Comparison of ENCODE assay signal across 20 cellular contexts in the genomic region with DNA sequence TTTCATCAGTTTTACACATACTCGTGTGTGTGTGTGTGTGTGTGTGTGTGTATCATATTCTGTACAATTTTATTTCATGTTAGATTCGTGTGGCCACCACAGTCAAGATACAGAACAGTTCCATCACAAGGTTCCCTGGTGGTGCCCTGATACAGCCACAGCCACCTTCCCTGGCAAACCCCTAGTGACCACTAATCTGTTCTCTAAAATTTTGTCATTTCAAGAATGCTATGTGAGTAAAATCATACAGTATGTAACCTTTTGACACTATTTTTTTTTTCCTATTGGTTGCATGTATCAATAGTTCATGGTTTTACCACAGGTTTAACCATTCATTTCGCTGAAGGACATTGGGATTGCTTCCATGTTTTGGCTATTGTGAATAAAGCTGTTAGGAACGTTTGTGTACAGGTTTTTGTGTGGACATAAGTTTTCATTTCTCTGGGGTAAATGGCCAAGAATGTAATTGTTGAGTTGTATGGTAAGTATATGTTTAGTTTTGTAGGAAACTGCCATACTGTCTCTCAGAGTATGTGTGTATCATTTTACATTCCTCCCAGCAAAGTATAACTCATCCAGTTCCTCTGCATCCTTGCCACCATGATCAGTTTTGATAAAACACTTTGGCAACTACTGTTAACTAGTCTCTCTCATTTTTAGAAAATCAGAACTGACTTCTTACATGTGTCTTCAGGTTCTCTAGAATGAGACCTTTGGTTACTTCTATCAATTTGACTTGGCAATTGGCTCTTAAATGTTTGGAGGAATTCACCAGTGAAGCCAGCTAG. TPM values are rescaled to one million over a fixed set of nuclear protein-coding genes. Genes with fewer than 3 reads are reported as not detected.
DNase-seq lines count a peak whose midpoint lies in the region; ATAC-seq, FAIRE-seq and TF ChIP-seq lines count a peak whose summit lies in the region.
"Had no signal": no experiment of that assay in that cellular context is flagged by ENCODE, and none has a peak within 500 bp of the region (broad histone marks: within the 10 kb centered on the region; RNA-seq: fewer than 3 reads in every experiment).

No MANE protein-coding gene starts in this region.

- no peak overlapping the region for H2BK20ac ChIP-seq in H9 (ENCODE audit: low read depth, low read length, poor library complexity, severe bottlenecking)

- BruUV-seq in HepG2 (replicated peaks; lab: Mats Ljungman, UMichigan), result no TSS peak

- peak; percentile 74 to 92 for ATAC-seq in activated naive CD4-positive, alpha-beta T cell treated with anti-CD3 and anti-CD28 coated beads, Interleukin-2, amount 50 U/mL, for 72 hours
- peak; percentile 56 for ATAC-seq in GM21717 (IDR thresholded peaks at IDR 0.05; ENCODE audit: unreplicated experiment)
- ATAC-seq in HG03571 (IDR thresholded peaks at IDR 0.05; ENCODE audit: unreplicated experiment), result peak; percentile 55
- peak; percentile 95 to 97 for ATAC-seq in stimulated activated naive B cell treated with anti-CD40 and anti-IgM and Interleukin-4, amounts not matched to agents 10 μg/mL and 1 μg/mL and 100 μg/mL, for 72 hours (replicated peaks)
- ATAC-seq in HepG2, result no peak
- ATAC-seq: HCT116, PC-3, right lobe of liver had no signal

- no peak overlapping the region for H3K56ac ChIP-seq in H9 (ENCODE audit: insufficient read length, low read depth, low read length)

- in situ Hi-C loops in HepG2 (cut with HindIII; ENCODE audit: extremely low pct_ligation_motif_present, low pct_unique_long_range_greater_than_20kb), result no loop called here

- no peak overlapping the region for H3T11ph ChIP-seq in H9 (ENCODE audit: low read length)

- H3K9me3 ChIP-seq in colonic mucosa (no peaks in the 10 kb centered on the region), HepG2 (ENCODE audit: low read length) (no peaks in the 10 kb centered on the region), H9 (ENCODE audit: control insufficient read depth, low read depth, low read length) (no peaks in the 10 kb centered on the region)
- H3K9me3 ChIP-seq: left ventricle myocardium inferior, right lobe of liver, SJCRH30 had no signal

- TF ChIP-seq CTCF in colonic mucosa (IDR thresholded peaks at IDR 0.05), result no peak
- no peak for TF ChIP-seq CTCF in HepG2 (CRISPR knock-in tag; IDR thresholded peaks at IDR 0.05)
- TF ChIP-seq CTCF in H9 (conservative IDR thresholded peaks at IDR 0.05), result no peak

- 72% methylated on average over 4 of the region's 4 CpGs for WGBS in HepG2 (ENCODE audit: low lambda C conversion rate)
- WGBS in H9 (ENCODE audit: extremely low coverage, insufficient read length, low lambda C conversion rate), result no CpG with 5 or more reads among the region's 4 CpGs

- H3K18ac ChIP-seq in H9 (ENCODE audit: insufficient read length, low read depth, low read length), result no peak overlapping the region

- H3K9ac ChIP-seq in colonic mucosa (ENCODE audit: low read depth in 2 of 2, low read length in 2 of 2) (no peak overlapping the region), HepG2 (ENCODE audit: insufficient read depth, low read depth, low read length) (no peak overlapping the region), H9 (ENCODE audit: extremely low read depth, insufficient read length, low read length) (no peak overlapping the region)

- no peak overlapping the region for H2BK5ac ChIP-seq in H9 (ENCODE audit: insufficient read length, low read length)

- POLR2A ChIA-PET in HepG2 (lab: Yijun Ruan, JAX), result no interaction called here

- H3K27ac ChIP-seq in colonic mucosa (no peak overlapping the region), HepG2 (ENCODE audit: extremely low read length, insufficient read depth, low read length) (no peak overlapping the region), H9 (ENCODE audit: insufficient read length, low read depth, low read length) (no peak overlapping the region)
- H3K27ac ChIP-seq: cardiac muscle cell, left ventricle myocardium inferior, right lobe of liver, SJCRH30 had no signal

- H4K5ac ChIP-seq in H9 (ENCODE audit: insufficient read length, low read depth, low read length), result no peak overlapping the region

- intact Hi-C loops in colonic mucosa (cut with DNase I) (no loop called here), HepG2 (cut with micrococcal nuclease; ENCODE audit: unreplicated experiment) (no loop called here)

- H3K4me3 ChIP-seq in colonic mucosa (no peak overlapping the region), HepG2 (replicated peaks in 1 of 3; ENCODE audit: insufficient read depth in 1 of 3, low read depth in 2 of 3, low read length in 3 of 3) (no peak overlapping the region)
- H3K4me3 ChIP-seq: cardiac muscle cell, left ventricle myocardium inferior, right lobe of liver, SJCRH30 had no signal

- no peak for TF ChIP-seq EP300 in HepG2 (IDR thresholded peaks at IDR 0.05; ENCODE audit: low read depth in 2 of 2, low read length in 2 of 2)
- TF ChIP-seq EP300 in HepG2 (CRISPR knock-in tag; IDR thresholded peaks at IDR 0.05; ENCODE audit: borderline replicate concordance), result no peak

- H4K8ac ChIP-seq in H9 (replicated peaks; ENCODE audit: insufficient read length, low read depth, low read length), result no peak overlapping the region

- no peaks in the 10 kb centered on the region for H3K9me3 Mint-ChIP-seq in activated naive CD4-positive, alpha-beta T cell treated with anti-CD3 and anti-CD28 coated beads, Interleukin-2, amount 50 U/mL, for 72 hours
- no peaks in the 10 kb centered on the region for H3K9me3 Mint-ChIP-seq in stimulated activated naive B cell treated with anti-CD40 and anti-IgM and Interleukin-4, amounts not matched to agents 10 μg/mL and 1 μg/mL and 100 μg/mL, for 72 hours
- no peaks in the 10 kb centered on the region for H3K9me3 Mint-ChIP-seq in H9
- H3K9me3 Mint-ChIP-seq: CD8-positive, alpha-beta memory T cell had no signal

- no peaks in the 10 kb centered on the region for H3K27me3 Mint-ChIP-seq in stimulated activated naive B cell treated with anti-CD40 and anti-IgM and Interleukin-4, amounts not matched to agents 10 μg/mL and 1 μg/mL and 100 μg/mL, for 72 hours
- no peaks in the 10 kb centered on the region for H3K27me3 Mint-ChIP-seq in H9 (ENCODE audit: low read depth)
- H3K27me3 Mint-ChIP-seq: CD8-positive, alpha-beta memory T cell had no signal

- H2BK120ac ChIP-seq in H9 (ENCODE audit: low read depth, low read length, poor library complexity, severe bottlenecking), result no peak overlapping the region

- no peak for FAIRE-seq in HepG2 (lab: Jason Lieb, UNC)

- H3K79me2 ChIP-seq in HepG2 (ENCODE audit: insufficient read depth, low read length) (peaks cover 26% of the 10 kb centered on the region), H9 (ENCODE audit: insufficient read depth, low read length) (no peaks in the 10 kb centered on the region)

- H3K36me3 Mint-ChIP-seq in activated naive CD4-positive, alpha-beta T cell treated with anti-CD3 and anti-CD28 coated beads, Interleukin-2, amount 50 U/mL, for 72 hours, result no peaks in the 10 kb centered on the region
- H3K36me3 Mint-ChIP-seq in stimulated activated naive B cell treated with anti-CD40 and anti-IgM and Interleukin-4, amounts not matched to agents 10 μg/mL and 1 μg/mL and 100 μg/mL, for 72 hours, result peaks cover 0 to 10% of the 10 kb centered on the region in 2 donors
- no peaks in the 10 kb centered on the region for H3K36me3 Mint-ChIP-seq in H9 (ENCODE audit: insufficient read depth in 1 of 3, low read depth in 3 of 3)

- H3K4ac ChIP-seq in H9 (ENCODE audit: low read depth, low read length), result no peak overlapping the region

- H3K4me1 ChIP-seq in colonic mucosa (peaks cover 4% of the 10 kb centered on the region), HepG2 (ENCODE audit: insufficient read depth, low read length) (no peaks in the 10 kb centered on the region), H9 (ENCODE audit: insufficient read depth, low read length) (no peaks in the 10 kb centered on the region)
- H3K4me1 ChIP-seq: SJCRH30 had no signal

- CTCF ChIA-PET in HepG2 (lab: Yijun Ruan, JAX; ENCODE audit: low intra/inter-chr PET ratio, low total read pairs), result no interaction called here

- peak overlapping the region in 1 of 2 donors; percentile 41 for H3K4me3 Mint-ChIP-seq in stimulated activated naive B cell treated with anti-CD40 and anti-IgM and Interleukin-4, amounts not matched to agents 10 μg/mL and 1 μg/mL and 100 μg/mL, for 72 hours
- H3K4me3 Mint-ChIP-seq in H9, result no peak overlapping the region
- H3K4me3 Mint-ChIP-seq: CD8-positive, alpha-beta memory T cell had no signal

- no peak overlapping the region for H3K23ac ChIP-seq in H9 (ENCODE audit: insufficient read length, low read depth, low read length)

- H2BK12ac ChIP-seq in H9 (ENCODE audit: insufficient read length, low read depth, low read length), result no peak overlapping the region

- no peaks in the 10 kb centered on the region for H3K23me2 ChIP-seq in H9 (ENCODE audit: insufficient read length, low read depth, low read length, poor library complexity, severe bottlenecking)

- H3K36me3 ChIP-seq in colonic mucosa (no peaks in the 10 kb centered on the region), HepG2 (replicated peaks in 1 of 2; ENCODE audit: control insufficient read depth in 1 of 2, insufficient read depth in 2 of 2, low read length in 2 of 2) (no peaks in the 10 kb centered on the region)
- H3K36me3 ChIP-seq: cardiac muscle cell, left ventricle myocardium inferior, right lobe of liver had no signal

- no peak for DNase-seq in activated naive CD4-positive, alpha-beta T cell treated with anti-CD3 and anti-CD28 coated beads, Interleukin-2, amount 50 U/mL, for 72 hours (ENCODE audit: low spot score in 2 of 2)
- DNase-seq in activated naive CD4-positive, alpha-beta T cell treated with anti-CD3 and anti-CD28 coated beads, Interleukin-2, amount 50 U/mL, for 16 hours, result no peak
- DNase-seq in stimulated activated naive B cell treated with anti-CD40 and anti-IgM and Interleukin-4, amounts not matched to agents 10 μg/mL and 1 μg/mL and 100 μg/mL, for 72 hours, result peak; percentile 52
- DNase-seq in colonic mucosa, result no peak
- no peak for DNase-seq in HepG2 (ENCODE audit: low spot score)
- no peak for DNase-seq in H9
- DNase-seq: activated CD4-positive, CD25-positive, alpha-beta regulatory T cell; CD8-positive, alpha-beta memory T cell; glutamatergic neuron; KG1; left ventricle myocardium inferior; NCI-H1048; NCI-H748 treated with DMSO at 0.1 percent for 48 hours; PC-3; right lobe of liver; SJCRH30 had no signal

- H3K14ac ChIP-seq in H9 (ENCODE audit: insufficient read depth, low read length), result no peak overlapping the region

- H4K91ac ChIP-seq in H9 (ENCODE audit: insufficient read length, low read depth, low read length), result no peak overlapping the region

- TF ChIP-seq RAD21 in HepG2 (CRISPR knock-in tag; IDR thresholded peaks at IDR 0.05), result no peak

- no peak overlapping the region for H2AK5ac ChIP-seq in H9 (ENCODE audit: insufficient read length, low read length)

- H3K27ac Mint-ChIP-seq in activated naive CD4-positive, alpha-beta T cell treated with anti-CD3 and anti-CD28 coated beads, Interleukin-2, amount 50 U/mL, for 72 hours, result no peak overlapping the region
- H3K27ac Mint-ChIP-seq in stimulated activated naive B cell treated with anti-CD40 and anti-IgM and Interleukin-4, amounts not matched to agents 10 μg/mL and 1 μg/mL and 100 μg/mL, for 72 hours, result peak overlapping the region; percentile 51
- H3K27ac Mint-ChIP-seq in H9, result no peak overlapping the region
- H3K27ac Mint-ChIP-seq: CD8-positive, alpha-beta memory T cell had no signal

- H3K27me3 ChIP-seq in colonic mucosa (no peaks in the 10 kb centered on the region), HepG2 (ENCODE audit: control insufficient read depth in 1 of 2, insufficient read depth in 2 of 2, low read length in 2 of 2) (no peaks in the 10 kb centered on the region), H9 (ENCODE audit: insufficient read depth, low read length) (no peaks in the 10 kb centered on the region)
- H3K27me3 ChIP-seq: cardiac muscle cell, right lobe of liver, SJCRH30 had no signal

- H2AFZ ChIP-seq in HepG2 (ENCODE audit: low read length), result no peak overlapping the region
- no peak overlapping the region for H2AFZ ChIP-seq in H9 (ENCODE audit: low read length)

- no peaks in the 10 kb centered on the region for H3K79me1 ChIP-seq in H9 (ENCODE audit: insufficient read depth, low read depth, low read length, poor library complexity, severe bottlenecking)

- H2BK15ac ChIP-seq in H9 (ENCODE audit: low read depth, low read length), result no peak overlapping the region

- no peak for TF ChIP-seq POLR2A in HepG2 (IDR thresholded peaks at IDR 0.05; ENCODE audit: insufficient read depth in 1 of 2, low read depth in 2 of 2, low read length in 2 of 2)

- H3K4me1 Mint-ChIP-seq in stimulated activated naive B cell treated with anti-CD40 and anti-IgM and Interleukin-4, amounts not matched to agents 10 μg/mL and 1 μg/mL and 100 μg/mL, for 72 hours, result peaks cover 25 to 41% of the 10 kb centered on the region in 2 donors
- H3K4me1 Mint-ChIP-seq in H9, result no peaks in the 10 kb centered on the region

- H3K4me2 ChIP-seq in HepG2 (ENCODE audit: low read depth, low read length) (no peak overlapping the region), H9 (ENCODE audit: insufficient read depth, insufficient read length, low read length) (no peak overlapping the region)

- H4K20me1 ChIP-seq in HepG2 (ENCODE audit: insufficient read depth, low read length) (no peaks in the 10 kb centered on the region), H9 (ENCODE audit: control insufficient read depth, insufficient read depth, insufficient read length) (no peaks in the 10 kb centered on the region)

RNA-seq across cellular contexts. Expression of a gene that starts 20.6 kb away (rescaled TPM):
- total RNA-seq in activated naive CD4-positive, alpha-beta T cell treated with anti-CD3 and anti-CD28 coated beads, Interleukin-2, amount 50 U/mL, for 72 hours, result 10 to 100 TPM; 11.5 to 14.9 TPM
- total RNA-seq in colonic mucosa, result 10 to 100 TPM; 29.1 to 36.3 TPM
- 21.6 and 33.4 TPM in 2 replicates for total RNA-seq in HepG2 (2016; rRNA removed; fragmentation: Illumina TruSeq; extraction: Trizol)
- 16.9 and 25.1 TPM in 2 replicates for total RNA-seq in HepG2 (2016; cell fraction: cytosol; rRNA removed; fragmentation: Illumina TruSeq; extraction: Trizol; ENCODE audit: low read depth)
- 19.5 and 30.3 TPM in 2 replicates for total RNA-seq in HepG2 (2016; cell fraction: insoluble cytoplasmic fraction; rRNA removed; fragmentation: Illumina TruSeq; extraction: Trizol)
- 13.0 and 15.5 TPM in 2 replicates for total RNA-seq in HepG2 (2016; cell fraction: membrane; rRNA removed; fragmentation: Illumina TruSeq; extraction: Trizol)
- 14.0 and 16.8 TPM in 2 replicates for total RNA-seq in HepG2 (2016; cell fraction: nucleus; rRNA removed; fragmentation: Illumina TruSeq; extraction: Trizol)
- polyA plus RNA-seq in HepG2 (2011; rRNA removed), result 11.4 and 11.9 TPM in 2 replicates
- polyA plus RNA-seq in HepG2 (2011; cell fraction: cytosol; rRNA removed), result 7.1 and 10.1 TPM in 2 replicates
- 8.3 and 10.0 TPM in 2 replicates for polyA plus RNA-seq in HepG2 (2011; cell fraction: nucleus; rRNA removed)
- 11.3 and 12.7 TPM in 2 replicates for polyA plus RNA-seq in HepG2 (2012)
- polyA plus RNA-seq in HepG2 (2016; cell fraction: cytosol; fragmentation: Illumina TruSeq; extraction: Trizol; ENCODE audit: low read depth), result 1.8 and 2.1 TPM in 2 replicates
- 18.3 and 18.7 TPM in 2 replicates for polyA plus RNA-seq in HepG2 (2016; cell fraction: insoluble cytoplasmic fraction; fragmentation: Illumina TruSeq; extraction: Trizol; ENCODE audit: low read depth)
- polyA plus RNA-seq in HepG2 (2016; cell fraction: membrane; fragmentation: Illumina TruSeq; extraction: Trizol; ENCODE audit: low read depth), result 2.8 and 3.6 TPM in 2 replicates
- polyA plus RNA-seq in HepG2 (2016; cell fraction: nucleus; fragmentation: Illumina TruSeq; extraction: Trizol; ENCODE audit: insufficient read depth, low read depth), result 17.6 and 19.4 TPM in 2 replicates
- polyA minus RNA-seq in HepG2 (2011; rRNA and poly(A)+ RNA removed; ENCODE audit: low replicate concordance), result 16.6 and 24.5 TPM in 2 replicates
- polyA minus RNA-seq in HepG2 (2011; cell fraction: cytosol; rRNA and poly(A)+ RNA removed), result 18.1 and 20.4 TPM in 2 replicates
- 11.3 TPM in 2 replicates for polyA minus RNA-seq in HepG2 (2011; cell fraction: nucleus; rRNA and poly(A)+ RNA removed)
- 16.7 and 17.3 TPM in 2 replicates for total RNA-seq in H9 (2021)

RNA-seq across cellular contexts. Expression of a gene that starts 39.8 kb away (rescaled TPM):
- total RNA-seq in activated naive CD4-positive, alpha-beta T cell treated with anti-CD3 and anti-CD28 coated beads, Interleukin-2, amount 50 U/mL, for 72 hours, result 10 to 100 TPM; 29.3 to 33.2 TPM
- total RNA-seq in colonic mucosa, result 10 to 100 TPM in 1 of 2 donors, 1 to 10 TPM in 1; 7.3 to 13.5 TPM
- total RNA-seq in HepG2 (2016; rRNA removed; fragmentation: Illumina TruSeq; extraction: Trizol), result 33.6 and 38.7 TPM in 2 replicates
- total RNA-seq in HepG2 (2016; cell fraction: cytosol; rRNA removed; fragmentation: Illumina TruSeq; extraction: Trizol; ENCODE audit: low read depth), result 10.4 and 11.8 TPM in 2 replicates
- 29.9 and 43.3 TPM in 2 replicates for total RNA-seq in HepG2 (2016; cell fraction: insoluble cytoplasmic fraction; rRNA removed; fragmentation: Illumina TruSeq; extraction: Trizol)
- total RNA-seq in HepG2 (2016; cell fraction: membrane; rRNA removed; fragmentation: Illumina TruSeq; extraction: Trizol), result 15.9 and 16.7 TPM in 2 replicates
- total RNA-seq in HepG2 (2016; cell fraction: nucleus; rRNA removed; fragmentation: Illumina TruSeq; extraction: Trizol), result 16.3 and 20.0 TPM in 2 replicates
- 25.9 and 28.5 TPM in 2 replicates for polyA plus RNA-seq in HepG2 (2011; rRNA removed)
- 26.0 and 26.9 TPM in 2 replicates for polyA plus RNA-seq in HepG2 (2011; cell fraction: cytosol; rRNA removed)
- 23.5 and 24.5 TPM in 2 replicates for polyA plus RNA-seq in HepG2 (2011; cell fraction: nucleus; rRNA removed)
- polyA plus RNA-seq in HepG2 (2012), result 15.1 and 16.1 TPM in 2 replicates
- polyA plus RNA-seq in HepG2 (2016; cell fraction: cytosol; fragmentation: Illumina TruSeq; extraction: Trizol; ENCODE audit: low read depth), result 4.0 and 4.2 TPM in 2 replicates
- 35.0 and 37.0 TPM in 2 replicates for polyA plus RNA-seq in HepG2 (2016; cell fraction: insoluble cytoplasmic fraction; fragmentation: Illumina TruSeq; extraction: Trizol; ENCODE audit: low read depth)
- polyA plus RNA-seq in HepG2 (2016; cell fraction: membrane; fragmentation: Illumina TruSeq; extraction: Trizol; ENCODE audit: low read depth), result 7.7 and 9.6 TPM in 2 replicates
- 26.9 and 31.5 TPM in 2 replicates for polyA plus RNA-seq in HepG2 (2016; cell fraction: nucleus; fragmentation: Illumina TruSeq; extraction: Trizol; ENCODE audit: insufficient read depth, low read depth)
- 34.2 and 46.8 TPM in 2 replicates for polyA minus RNA-seq in HepG2 (2011; rRNA and poly(A)+ RNA removed; ENCODE audit: low replicate concordance)
- 12.8 and 16.2 TPM in 2 replicates for polyA minus RNA-seq in HepG2 (2011; cell fraction: cytosol; rRNA and poly(A)+ RNA removed)
- polyA minus RNA-seq in HepG2 (2011; cell fraction: nucleus; rRNA and poly(A)+ RNA removed), result 18.2 TPM in 2 replicates
- 30.1 and 30.8 TPM in 2 replicates for total RNA-seq in H9 (2021)
